In genomic region chr2:159738509-159739390, GRCh38 we compare ENCODE assay signal across 14 cellular contexts. TPM values are rescaled to one million over a fixed set of nuclear protein-coding genes. Genes with fewer than 3 reads are reported as not detected.
DNase-seq lines count a peak whose midpoint lies in the region; ATAC-seq and TF ChIP-seq lines count a peak whose summit lies in the region.
"Had no signal": no experiment of that assay in that cellular context is flagged by ENCODE, and none has a peak within 500 bp of the region (broad histone marks: within the 10 kb centered on the region; RNA-seq: fewer than 3 reads in every experiment).

No MANE protein-coding gene starts in this region.

- H3K4me1 ChIP-seq in SJCRH30: 0 out of 2 replicates have a peak, but pooled peaks cover 2% of the 10 kb centered on the region
- H3K4me1 ChIP-seq in tibial nerve: peaks cover 0 to 6% (median 0%) of the 10 kb centered on the region in 4 donors

- H3K27me3 ChIP-seq in SJCRH30 (no peaks in the 10 kb centered on the region), tibial nerve (no peaks in the 10 kb centered on the region)

- H3K36me3 ChIP-seq in SJCRH30 (peaks cover 81% of the 10 kb centered on the region), tibial nerve (peaks cover 0 to 63% (median 15%) of the 10 kb centered on the region in 3 donors)

- TF ChIP-seq CTCF in tibial nerve (IDR thresholded peaks at IDR 0.05): no peak

- H3K4me3 ChIP-seq in SJCRH30 (no peak overlapping the region), tibial nerve (no peak overlapping the region)
- H3K4me3 ChIP-seq: PC-9, smooth muscle cell had no signal

- WGBS in tibial nerve, 2 donors: 88 to 89% methylated on average over 12 to 14 of the region's 15 CpGs

- no peak for TF ChIP-seq EP300 in tibial nerve (IDR thresholded peaks at IDR 0.05)

- H3K27ac ChIP-seq in SJCRH30 (no peak overlapping the region), tibial nerve (no peak overlapping the region)
- H3K27ac ChIP-seq: KMS-11, PC-9, VCaP had no signal

- peak; percentile 11 for ATAC-seq in Right ventricle myocardium superior (ENCODE audit: poor library complexity)
- ATAC-seq in GM21526 (IDR thresholded peaks at IDR 0.05; ENCODE audit: low FRiP score, unreplicated experiment): no peak

- DNase-seq in Right ventricle myocardium superior (no peak), cardiac septum (ENCODE audit: low spot score) (no peak), SJCRH30 (peak; percentile 32 to 41), islet precursor cell (peak; percentile 57), H4 (ENCODE audit: low spot score) (no peak), tibial nerve (ENCODE audit: low spot score in 2 of 2) (no peak), T-helper 9 cell (no peak)
- DNase-seq: GOT3, NCI-H2107, PC-9 had no signal

- no peak for TF ChIP-seq POLR2A in tibial nerve (IDR thresholded peaks at IDR 0.05)

- intact Hi-C loops in Right ventricle myocardium superior (cut with DNase I) (no loop called here), cardiac septum (cut with DNase I) (no loop called here)

- H3K9me3 ChIP-seq in SJCRH30 (replicated peaks): no peaks in the 10 kb centered on the region
- H3K9me3 ChIP-seq in tibial nerve: no peaks in the 10 kb centered on the region

RNA-seq across cellular contexts. Expression of gene MARCHF7, which starts 26.4 kb away (rescaled TPM):
- total RNA-seq in Right ventricle myocardium superior (70.7 TPM), cardiac septum (86.5 TPM), tibial nerve (100 to 1,000 TPM in 1 of 4 donors, 10 to 100 TPM in 3; 80.8 to 104 (median 90.7) TPM)
- total RNA-seq in SJCRH30 (2014; rRNA removed; shearing (Covaris generic)): 116 and 121 TPM in 2 replicates
- total RNA-seq in H4 (2014; rRNA removed; shearing (Covaris generic)): 63.9 and 68.2 TPM in 2 replicates

RNA-seq across cellular contexts. Expression of gene CD302, which starts 59.3 kb away (rescaled TPM):
- 19.7 TPM for total RNA-seq in Right ventricle myocardium superior
- 10.8 TPM for total RNA-seq in cardiac septum
- total RNA-seq in SJCRH30 (2014; rRNA removed; shearing (Covaris generic)): 1.5 and 1.8 TPM in 2 replicates
- total RNA-seq in H4 (2014; rRNA removed; shearing (Covaris generic)): 9.4 and 14.9 TPM in 2 replicates
- total RNA-seq in tibial nerve: 10 to 100 TPM; 58.3 to 73.2 (median 59.5) TPM

Comparison
In these comparisons a context has a peak if more than half of its experiments do, and no peak if none do; other contexts are left out.
1. DNase-seq: peak in SJCRH30 (2 of 2) and islet precursor cell (single experiment); none in Right ventricle myocardium superior (single experiment), cardiac septum (single experiment), H4 (single experiment), tibial nerve (0 of 2) and T-helper 9 cell (single experiment).